Comparison of ENCODE assay signal across 14 cellular contexts in the genomic region with DNA sequence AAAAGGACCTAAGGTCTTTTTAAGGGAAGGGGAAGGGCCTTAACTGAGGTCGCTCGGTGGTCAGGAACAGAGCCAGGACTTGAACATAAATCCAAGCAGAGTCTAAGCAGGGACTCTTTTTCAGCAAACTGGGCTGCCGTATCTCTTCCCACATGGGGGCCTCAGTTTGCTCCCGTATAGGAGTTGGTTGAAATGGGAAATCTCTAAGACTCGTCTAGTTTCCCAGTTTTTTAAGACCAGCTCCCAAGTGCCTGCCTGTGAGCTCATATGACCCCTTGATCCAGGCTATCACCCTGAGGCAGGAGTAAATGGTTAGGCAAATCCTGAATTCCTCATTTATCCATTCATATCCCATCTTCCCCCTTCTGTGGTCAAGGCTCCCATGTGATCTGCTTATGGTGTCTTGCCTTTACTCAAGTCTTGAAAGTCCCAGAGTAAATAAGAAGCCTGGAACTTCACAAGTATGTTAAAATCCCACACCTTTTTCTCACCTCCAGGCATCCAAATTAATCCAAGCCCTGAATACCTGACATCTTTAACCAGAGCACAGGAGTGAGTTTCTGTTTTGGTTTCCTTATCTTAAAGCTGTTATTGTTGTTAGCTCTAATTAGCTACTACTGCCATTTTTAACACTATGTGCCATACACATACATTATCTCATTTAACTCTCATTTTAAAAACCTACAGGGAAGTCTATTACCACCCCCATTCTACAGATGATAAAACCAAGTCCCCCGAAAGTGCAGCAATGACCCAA. TPM values are rescaled to one million over a fixed set of nuclear protein-coding genes. Genes with fewer than 3 reads are reported as not detected.
A peak's percentile ranks its signal among the peaks of the same experiment; 100 is the strongest.
DNase-seq lines count a peak whose midpoint lies in the region; ATAC-seq, FAIRE-seq and TF ChIP-seq lines count a peak whose summit lies in the region.
"Had no signal": no experiment of that assay in that cellular context is flagged by ENCODE, and none has a peak within 500 bp of the region (broad histone marks: within the 10 kb centered on the region; RNA-seq: fewer than 3 reads in every experiment).

No MANE protein-coding gene starts in this region.

- peak overlapping the region; percentile 88 for H3K4me2 ChIP-seq in smooth muscle cell

- TF ChIP-seq POLR2A in thyroid gland (IDR thresholded peaks at IDR 0.05): no peak

- H3K36me3 ChIP-seq in smooth muscle cell (ENCODE audit: low read depth): no peaks in the 10 kb centered on the region
- no peaks in the 10 kb centered on the region for H3K36me3 ChIP-seq in thyroid gland

- in situ Hi-C loops in SK-MEL-5 (cut with HindIII; ENCODE audit: low pct_unique_long_range_greater_than_20kb, low sequenced_read_pairs): no loop called here

- H3K9me3 ChIP-seq in smooth muscle cell (replicated peaks; ENCODE audit: low read depth) (no peaks in the 10 kb centered on the region), thyroid gland (no peaks in the 10 kb centered on the region)

- H3K27ac ChIP-seq in foreskin keratinocyte: peak overlapping the region; percentile 40
- peak overlapping the region; percentile 96 for H3K27ac ChIP-seq in smooth muscle cell (ENCODE audit: low read depth)
- H3K27ac ChIP-seq in thyroid gland: no peak overlapping the region

- no peak for FAIRE-seq in GM19239 (lab: Jason Lieb, UNC)

- intact Hi-C loops in thyroid gland (cut with DNase I): no loop called here

- H3K79me2 ChIP-seq in smooth muscle cell (ENCODE audit: low read depth): peaks cover 20% of the 10 kb centered on the region

- WGBS in smooth muscle cell (ENCODE audit: low lambda C conversion rate): 29% methylated on average over 6 of the region's 6 CpGs
- WGBS in thyroid gland, 2 donors: 81 to 88% methylated on average over 6 of the region's 6 CpGs

- peak overlapping the region; percentile 80 for H3K9ac ChIP-seq in smooth muscle cell (ENCODE audit: low read depth)

- H3K4me1 ChIP-seq in foreskin keratinocyte (peaks cover 21% of the 10 kb centered on the region), smooth muscle cell (ENCODE audit: low read depth) (peaks cover 42% of the 10 kb centered on the region), thyroid gland (peaks cover 0 to 10% of the 10 kb centered on the region in 2 donors)

- H3K27me3 ChIP-seq in foreskin keratinocyte: no peaks in the 10 kb centered on the region
- H3K27me3 ChIP-seq in smooth muscle cell (ENCODE audit: low read depth): no peaks in the 10 kb centered on the region
- H3K27me3 ChIP-seq in thyroid gland: no peaks in the 10 kb centered on the region

- TF ChIP-seq CTCF in foreskin keratinocyte (conservative IDR thresholded peaks at IDR 0.05) (no peak), smooth muscle cell (IDR thresholded peaks at IDR 0.05; ENCODE audit: borderline replicate concordance, insufficient read depth, poor library complexity, severe bottlenecking) (no peak), thyroid gland (IDR thresholded peaks at IDR 0.05) (no peak)

- peaks cover 40% of the 10 kb centered on the region for H3F3A ChIP-seq in smooth muscle cell (ENCODE audit: low read depth)

- no peak overlapping the region for H2AFZ ChIP-seq in smooth muscle cell (ENCODE audit: low read depth)

- H3K4me3 ChIP-seq in smooth muscle cell (peak overlapping the region; percentile 58), thyroid gland (replicated peaks in 1 of 3) (no peak overlapping the region)

- ATAC-seq in foreskin keratinocyte: no peak
- no peak for ATAC-seq in GM21381 (IDR thresholded peaks at IDR 0.05; ENCODE audit: unreplicated experiment)
- ATAC-seq: naive thymus-derived CD8-positive, alpha-beta T cell; T-cell had no signal

- H4K20me1 ChIP-seq in smooth muscle cell (ENCODE audit: low read depth): peaks cover 20% of the 10 kb centered on the region

- DNase-seq in GM19239 (ENCODE audit: insufficient read length, low spot score): peak; percentile 35
- peak; percentile 81 for DNase-seq in SK-MEL-5 (ENCODE audit: low read depth, low spot score)
- DNase-seq in foreskin keratinocyte: no peak
- DNase-seq in smooth muscle cell (lab: John Stamatoyannopoulos, UW; ENCODE audit: unreplicated experiment): no peak
- no peak for DNase-seq in activated naive CD4-positive, alpha-beta T cell treated with Interleukin-2 at 50 U/mL for 16 hours
- DNase-seq in thyroid gland: no peak
- DNase-seq in NCI-H2029 (lab: John Stamatoyannopoulos, UW): no peak
- DNase-seq: activated CD4-positive, alpha-beta T cell treated with anti-CD3 and anti-CD28 coated beads for 48 hours; naive thymus-derived CD8-positive, alpha-beta T cell; NCI-H1694 treated with DMSO at 0.1 percent for 48 hours; stimulated activated CD4-positive, alpha-beta T cell treated with anti-CD3 and anti-CD28 coated beads, Interleukin-15, amount 100 ng/mL, for 24 hours; T-cell had no signal

RNA-seq across cellular contexts. Expression of a gene that starts 3.0 kb away (rescaled TPM):
- total RNA-seq in SK-MEL-5 (2014; rRNA removed; shearing (Covaris generic)): not detected in 2 replicates
- polyA plus RNA-seq in SK-MEL-5 (2015; cell fraction: cytosol; rRNA removed): 0.21 TPM in 1 of 2 replicates, not detected in the other
- polyA plus RNA-seq in SK-MEL-5 (2015; cell fraction: nucleus; rRNA removed): not detected in 2 replicates
- total RNA-seq in foreskin keratinocyte (4.7 and 5.0 TPM in 2 replicates), smooth muscle cell (68.9 and 72.8 TPM in 2 replicates), thyroid gland (under 1 TPM in 2 of 4 donors, not detected in 2; 0.22 to 0.67 TPM)
- polyA plus RNA-seq in foreskin keratinocyte (3.5 and 3.7 TPM in 2 replicates), smooth muscle cell (55.9 and 87.6 TPM in 2 replicates)
- total RNA-seq: activated T-helper 1 cell treated with anti-CD3 and anti-CD28 coated beads, Interleukin-12 subunit alpha, Interleukin-12 subunit beta, Interleukin-2, Interleukin-4 antibody, amounts not matched to agents 30 ng/mL and 10 ng/mL and 1 ng/mL, durations not matched to agents 14 hours and 24 hours and 36 hours; naive thymus-derived CD8-positive, alpha-beta T cell had no signal
- polyA plus RNA-seq: naive thymus-derived CD8-positive, alpha-beta T cell had no signal

RNA-seq across cellular contexts. Expression of a gene that starts 10.2 kb away (rescaled TPM):
- not detected in 2 replicates for total RNA-seq in SK-MEL-5 (2014; rRNA removed; shearing (Covaris generic))
- polyA plus RNA-seq in SK-MEL-5 (2015; cell fraction: cytosol; rRNA removed): 0.12 TPM in 1 of 2 replicates, not detected in the other
- polyA plus RNA-seq in SK-MEL-5 (2015; cell fraction: nucleus; rRNA removed): 0.43 TPM in 1 of 2 replicates, not detected in the other
- total RNA-seq in foreskin keratinocyte (0.04 TPM in 1 of 2 replicates, not detected in the other), smooth muscle cell (1.6 and 2.2 TPM in 2 replicates), thyroid gland (not detected)
- polyA plus RNA-seq in foreskin keratinocyte (0.01 TPM in 1 of 2 replicates, not detected in the other), smooth muscle cell (0.83 and 1.1 TPM in 2 replicates)
- total RNA-seq: activated T-helper 1 cell treated with anti-CD3 and anti-CD28 coated beads, Interleukin-12 subunit alpha, Interleukin-12 subunit beta, Interleukin-2, Interleukin-4 antibody, amounts not matched to agents 30 ng/mL and 10 ng/mL and 1 ng/mL, durations not matched to agents 14 hours and 24 hours and 36 hours; naive thymus-derived CD8-positive, alpha-beta T cell; T-cell had no signal
- polyA plus RNA-seq: naive thymus-derived CD8-positive, alpha-beta T cell had no signal

RNA-seq across cellular contexts. Expression of a gene that starts 57.7 kb away (rescaled TPM):
- 20.8 and 25.7 TPM in 2 replicates for total RNA-seq in SK-MEL-5 (2014; rRNA removed; shearing (Covaris generic))
- 33.9 and 41.4 TPM in 2 replicates for polyA plus RNA-seq in SK-MEL-5 (2015; cell fraction: cytosol; rRNA removed)
- polyA plus RNA-seq in SK-MEL-5 (2015; cell fraction: nucleus; rRNA removed): 48.1 and 58.7 TPM in 2 replicates
- total RNA-seq in foreskin keratinocyte (76.4 and 97.3 TPM in 2 replicates), smooth muscle cell (12.7 and 16.0 TPM in 2 replicates), thyroid gland (10 to 100 TPM; 20.7 to 28.0 (median 25.3) TPM)
- polyA plus RNA-seq in foreskin keratinocyte (46.1 and 61.7 TPM in 2 replicates), smooth muscle cell (25.9 and 27.6 TPM in 2 replicates)

Comparison
In these comparisons a context has a peak if more than half of its experiments do, and no peak if none do; other contexts are left out.
1. DNase-seq: peak in GM19239 (single experiment) and SK-MEL-5 (single experiment); none in foreskin keratinocyte (0 of 2), smooth muscle cell (single experiment), activated naive CD4-positive, alpha-beta T cell treated with Interleukin-2 at 50 U/mL for 16 hours (single experiment), thyroid gland (0 of 2) and NCI-H2029 (single experiment).
2. H3K27ac ChIP-seq: peak in foreskin keratinocyte (single experiment) and smooth muscle cell (single experiment); none in thyroid gland (0 of 3).
3. RNA of a gene that starts 3.0 kb away (total RNA-seq): 68.9 to 72.8 TPM in smooth muscle cell; 4.7 to 5.0 TPM in foreskin keratinocyte, 0.22 to 0.67 TPM in thyroid gland and not detected in SK-MEL-5; every median in the first group is over 10 times any median in the second.